Comparison of ENCODE assay signal across 1 cellular context in genomic region chr10:104300736-104301292, GRCh38.
TF ChIP-seq lines count a peak whose summit lies in the region.

No MANE protein-coding gene starts in this region.

TF ChIP-seq in K562, 482 proteins besides CTCF, POLR2A, EP300 and RAD21:
- no peak for TF ChIP-seq HDGF (IDR thresholded peaks at IDR 0.05)
- TF ChIP-seq ARID1B (IDR thresholded peaks at IDR 0.05) = no peak
- no peak for TF ChIP-seq NR2C2 (CRISPR knock-in tag; IDR thresholded peaks at IDR 0.05)
- TF ChIP-seq NR2C2 (tag; IDR thresholded peaks at IDR 0.05) = no peak
- TF ChIP-seq ILK (tag; IDR thresholded peaks at IDR 0.05; ENCODE audit: borderline replicate concordance, low read depth) = no peak
- peak; percentile 75 for TF ChIP-seq RFX1 (IDR thresholded peaks at IDR 0.05)
- TF ChIP-seq ELK3 (CRISPR knock-in tag; IDR thresholded peaks at IDR 0.05) = no peak
- no peak for TF ChIP-seq ZNF174 (CRISPR knock-in tag; IDR thresholded peaks at IDR 0.05)
- TF ChIP-seq ZNF766 (CRISPR knock-in tag; conservative IDR thresholded peaks at IDR 0.05) = no peak
- no peak for TF ChIP-seq ZNF263 (CRISPR knock-in tag; IDR thresholded peaks at IDR 0.05; ENCODE audit: borderline replicate concordance)
